In genomic region chrX:146906166-146906565, GRCh38 we compare ENCODE assay signal across 35 cellular contexts.
"Had no signal": no experiment of that assay in that cellular context is flagged by ENCODE, and none has a peak within 500 bp of the region (broad histone marks: within the 10 kb centered on the region; RNA-seq: fewer than 3 reads in every experiment).

No MANE protein-coding gene starts in this region.

- H3K9ac ChIP-seq: KMS-11 had no signal

- H3K27ac ChIP-seq: KMS-11 had no signal

- H3K4me3 ChIP-seq: MG63 had no signal

- H3K27me3 ChIP-seq: MG63 had no signal

- H3K4me2 ChIP-seq: KMS-11 had no signal

- H3K9me3 ChIP-seq: MG63 had no signal

- H3K36me3 ChIP-seq: MG63 had no signal

- DNase-seq: Karpas-422, Kasumi-1, KG1, MG63, MM.1S, MV-4-11, NCI-H1048, NCI-H1092, NCI-H1092 treated with DMSO at 0.1 percent for 48 hours, NCI-H1105, NCI-H1105 treated with DMSO at 0.1 percent for 48 hours, NCI-H1417, NCI-H1417 treated with DMSO at 0.1 percent for 48 hours, NCI-H1436, NCI-H1436 treated with DMSO at 0.1 percent for 48 hours, NCI-H146, NCI-H1694, NCI-H1694 treated with DMSO at 0.1 percent for 48 hours, NCI-H187, NCI-H187 treated with DMSO at 0.1 percent for 48 hours, NCI-H1930, NCI-H2029, NCI-H2029 treated with DMSO at 0.1 percent for 48 hours, NCI-H2081, NCI-H2081 treated with DMSO at 0.1 percent for 48 hours, NCI-H2107, NCI-H2171, NCI-H2171 treated with DMSO at 0.1 percent for 48 hours, NCI-H2227 treated with DMSO at 0.1 percent for 48 hours, NCI-H226, NCI-H345, NCI-H446, NCI-H446 treated with DMSO at 0.1 percent for 48 hours, NCI-H510A had no signal
